Comparison of ENCODE assay signal across 7 cellular contexts in the genomic region with DNA sequence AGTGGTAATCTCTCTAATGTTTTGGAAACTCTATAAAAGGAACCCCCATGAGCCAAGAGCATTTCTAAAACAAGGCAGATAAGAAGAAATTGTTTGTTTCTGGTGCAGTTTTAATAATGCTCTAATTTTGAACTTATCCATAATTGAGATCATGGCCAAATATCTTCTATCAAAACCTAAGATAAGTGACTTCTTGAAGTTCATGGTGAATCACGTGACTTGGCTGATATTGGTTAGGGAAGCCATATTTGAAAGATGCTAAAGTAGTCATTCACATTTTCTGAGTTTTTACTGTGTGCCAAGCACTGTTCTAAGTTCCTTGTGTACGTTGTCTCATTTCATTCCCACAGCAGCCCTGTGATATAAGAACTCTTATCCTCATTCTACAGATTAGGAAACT.
"Had no signal": no experiment of that assay in that cellular context is flagged by ENCODE, and none has a peak within 500 bp of the region (broad histone marks: within the 10 kb centered on the region; RNA-seq: fewer than 3 reads in every experiment).

No MANE protein-coding gene starts in this region.

- DNase-seq: GM23248, GOT3, H9, HCEC 1CT, KBM-7 had no signal

- H3K4me2 ChIP-seq: KMS-11 had no signal

- H3K9me3 Mint-ChIP-seq: H9 had no signal

- H3K27ac Mint-ChIP-seq: H9 had no signal

- H3K9ac ChIP-seq: GM23248, KMS-11 had no signal

- H3K27ac ChIP-seq: GM23248, KMS-11 had no signal

- H3K4me3 ChIP-seq: GM23248 had no signal

- H3K4me3 Mint-ChIP-seq: H9 had no signal

- ATAC-seq: HepG2 had no signal

- H2AFZ ChIP-seq: GM23248 had no signal

- FAIRE-seq: HepG2 had no signal
